8 cellular contexts compared by ENCODE assay signal in the genomic region with DNA sequence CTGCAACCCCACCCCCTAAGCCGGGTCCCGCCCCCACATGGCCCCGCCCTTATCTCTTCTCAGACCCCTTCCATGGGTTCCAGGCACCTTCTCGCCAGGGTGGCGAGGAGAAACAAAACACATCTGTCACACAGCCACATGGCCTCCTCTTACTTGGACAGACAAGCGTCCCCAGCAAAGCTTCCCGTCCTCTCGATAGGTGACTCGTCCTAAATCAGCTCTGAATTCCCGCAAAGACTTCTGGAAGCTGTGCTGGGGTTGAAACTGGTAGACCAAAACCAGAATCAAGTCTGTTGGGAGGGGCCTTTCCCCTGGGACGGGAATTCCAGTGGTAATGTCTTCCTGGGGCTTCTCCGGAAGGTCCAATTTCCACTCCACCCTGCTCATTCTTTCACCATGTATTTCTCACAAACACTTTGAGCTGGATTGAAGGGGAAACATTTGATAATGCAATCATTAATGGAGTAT. TPM values are rescaled to one million over a fixed set of nuclear protein-coding genes. Genes with fewer than 3 reads are reported as not detected.
A peak's percentile ranks its signal among the peaks of the same experiment; 100 is the strongest.
DNase-seq lines count a peak whose midpoint lies in the region; ATAC-seq, FAIRE-seq and TF ChIP-seq lines count a peak whose summit lies in the region.

No MANE protein-coding gene starts in this region.

- H3K36me3 ChIP-seq in GM12878 (ENCODE audit: control insufficient read depth in 2 of 2, insufficient read depth in 2 of 2, low read length in 1 of 2) (no peaks in the 10 kb centered on the region), right lobe of liver (no peaks in the 10 kb centered on the region), thyroid gland (no peaks in the 10 kb centered on the region)

- H3K9ac ChIP-seq in GM12878 (ENCODE audit: control insufficient read depth, insufficient read depth, low read length), result no peak overlapping the region

- intact Hi-C loops in GM12878 (cut with micrococcal nuclease; ENCODE audit: unreplicated experiment) (loop anchor here (10.0 kb wide), 1 partner anchor 401 kb away; no protein-coding TSS in a partner anchor), right lobe of liver (cut with DNase I) (no loop called here), thyroid gland (cut with DNase I) (no loop called here)

- no peak for TF ChIP-seq RAD21 in GM12878 (IDR thresholded peaks at IDR 0.05; ENCODE audit: insufficient read depth, low read depth, low read length)

- FAIRE-seq in GM12878 (lab: Jason Lieb, UNC), result no peak

- H3K27me3 ChIP-seq in HL-60 (ENCODE audit: insufficient read depth, poor library complexity, severe bottlenecking), result no peaks in the 10 kb centered on the region
- no peaks in the 10 kb centered on the region for H3K27me3 ChIP-seq in GM12878 (replicated peaks in 1 of 2; ENCODE audit: control insufficient read depth in 2 of 2, insufficient read depth in 2 of 2, low read length in 1 of 2)
- H3K27me3 ChIP-seq in right lobe of liver, result no peaks in the 10 kb centered on the region
- no peaks in the 10 kb centered on the region for H3K27me3 ChIP-seq in thyroid gland

- H3K4me1 ChIP-seq in GM12878 (ENCODE audit: control insufficient read depth, insufficient read depth, low read length) (peaks cover 25% of the 10 kb centered on the region), right lobe of liver (peaks cover 0 to 25% (median 2%) of the 10 kb centered on the region in 4 donors), thyroid gland (peaks cover 61 to 65% of the 10 kb centered on the region in 2 donors)

- peak overlapping the region; percentile 69 for H2AFZ ChIP-seq in GM12878 (ENCODE audit: control insufficient read depth, low read depth, low read length)

- H3K4me2 ChIP-seq in GM12878 (ENCODE audit: control insufficient read depth, insufficient read depth), result peak overlapping the region; percentile 33; the same call in 1 of the 2 replicates

- no peak for TF ChIP-seq POLR2A in GM12878 (IDR thresholded peaks at IDR 0.05; ENCODE audit: low read depth, low read length)
- TF ChIP-seq POLR2A in right lobe of liver (IDR thresholded peaks at IDR 0.05), result no peak
- TF ChIP-seq POLR2A in thyroid gland (IDR thresholded peaks at IDR 0.05), result no peak

- no peaks in the 10 kb centered on the region for H4K20me1 ChIP-seq in GM12878 (ENCODE audit: control insufficient read depth, insufficient read depth)

- H3K27ac ChIP-seq in HL-60 (replicated peaks) (no peak overlapping the region), GM12878 (ENCODE audit: control insufficient read depth, insufficient read depth) (no peak overlapping the region), right lobe of liver (peak overlapping the region; percentile 34 to 85 (median 79)), thyroid gland (peak overlapping the region; percentile 95 to 99 (median 99))

- CTCF ChIA-PET in GM12878 (lab: Yijun Ruan, JAX), result no interaction called here

- 36% methylated on average over 9 of the region's 12 CpGs for WGBS in GM12878 (ENCODE audit: insufficient coverage, insufficient replicate concordance, low lambda C conversion rate, missing lambda C conversion rate)
- WGBS in right lobe of liver (ENCODE audit: insufficient coverage, low coverage, low lambda C conversion rate, missing lambda C conversion rate), result 10% methylated on average over 2 of the region's 12 CpGs
- 1 to 2% methylated on average over 7 to 10 of the region's 12 CpGs for WGBS in thyroid gland, 2 donors

- POLR2A ChIA-PET in GM12878 (lab: Charles Lee), result no interaction called here

- ATAC-seq in GM12878 (no peak), right lobe of liver (peak; percentile 23 to 46 (median 36)), GM21367 (IDR thresholded peaks at IDR 0.05; ENCODE audit: unreplicated experiment) (no peak), HG02571 (IDR thresholded peaks at IDR 0.05; ENCODE audit: unreplicated experiment) (no peak)

- BruUV-seq in GM12878 (replicated peaks; lab: Mats Ljungman, UMichigan), result no TSS peak

- peaks cover 15% of the 10 kb centered on the region for H3K79me2 ChIP-seq in GM12878 (ENCODE audit: control insufficient read depth, insufficient read depth, low read length)

- in situ Hi-C loops in GM12878 (cut with MboI), result no loop called here

- H3K9me3 ChIP-seq in GM12878 (replicated peaks; ENCODE audit: control insufficient read depth, insufficient read depth, low read length) (no peaks in the 10 kb centered on the region), right lobe of liver (no peaks in the 10 kb centered on the region), thyroid gland (no peaks in the 10 kb centered on the region)

- H3K4me3 ChIP-seq in HL-60 (replicated peaks; ENCODE audit: insufficient read depth, low read length) (peak overlapping the region; percentile 85), GM12878 (no peak overlapping the region), right lobe of liver (peak overlapping the region; percentile 80 to 81 (median 80)), thyroid gland (replicated peaks in 1 of 3) (peak overlapping the region in 1 of 3 donors; percentile 93)

- SMC1A ChIA-PET in GM12878 (lab: Charles Lee; ENCODE audit: uncharacterized antibody, unreplicated experiment), result no interaction called here

- RAD21 ChIA-PET in GM12878 (lab: Charles Lee; ENCODE audit: unreplicated experiment), result no interaction called here

- DNase-seq in AG08395 (ENCODE audit: low spot score) (peak; percentile 59), HL-60 (ENCODE audit: low read depth in 1 of 2, low spot score in 1 of 2) (no peak), GM12878 (ENCODE audit: low read depth, low spot score) (no peak), right lobe of liver (no peak), thyroid gland (no peak), cerebellum (ENCODE audit: low spot score) (no peak)

- no peak for TF ChIP-seq EP300 in GM12878 (IDR thresholded peaks at IDR 0.05; ENCODE audit: borderline replicate concordance in 1 of 2, control insufficient read depth in 1 of 2, low read depth in 2 of 2, low read length in 2 of 2)

- TF ChIP-seq CTCF in HL-60 (IDR thresholded peaks at IDR 0.05; ENCODE audit: insufficient read depth, low read length), result no peak
- TF ChIP-seq CTCF in GM12878 (IDR thresholded peaks at IDR 0.05 in 2 of 3, conservative IDR thresholded peaks at IDR 0.05 in 1 of 3; ENCODE audit: control insufficient read depth in 2 of 3, extremely low read depth in 1 of 3, insufficient read depth in 1 of 3, low read depth in 3 of 3, low read length in 3 of 3), result no peak
- no peak for TF ChIP-seq CTCF in right lobe of liver (IDR thresholded peaks at IDR 0.05)
- TF ChIP-seq CTCF in thyroid gland (IDR thresholded peaks at IDR 0.05), result no peak

TF ChIP-seq in GM12878, 131 proteins besides CTCF, POLR2A, EP300 and RAD21:
- TF ChIP-seq EGR1 (IDR thresholded peaks at IDR 0.05; ENCODE audit: borderline replicate concordance in 1 of 2, low read depth in 2 of 2, low read length in 2 of 2) (peak in 1 of 2 experiments; percentile 62; a peak in 1 of 3 replicates), FOS (IDR thresholded peaks at IDR 0.05; ENCODE audit: borderline replicate concordance, extremely low read depth, insufficient read length) (no peak), STAT3 (IDR thresholded peaks at IDR 0.05; ENCODE audit: low read depth, low read length) (no peak)

RNA-seq across cellular contexts. Expression of a gene that starts 0.4 kb away (rescaled TPM):
- 5.9 and 6.6 TPM in 2 replicates for total RNA-seq in GM12878 (2013; cell fraction: nucleolus; rRNA removed)
- 34.5 and 46.3 TPM in 2 replicates for total RNA-seq in GM12878 (2014; rRNA removed)
- total RNA-seq in GM12878 (2014; rRNA removed; fragmentation: Illumina TruSeq; extraction: Trizol), result 56.8 and 61.5 TPM in 2 replicates
- 41.9 and 43.4 TPM in 2 replicates for total RNA-seq in GM12878 (2021)
- 14.5 TPM for polyA plus RNA-seq in GM12878 (2011; ENCODE audit: low read depth)
- polyA plus RNA-seq in GM12878 (2011; rRNA removed), result 16.3 and 26.1 TPM in 2 replicates
- 6.6 and 8.1 TPM in 2 replicates for polyA plus RNA-seq in GM12878 (2011; cell fraction: cytosol; rRNA removed)
- polyA plus RNA-seq in GM12878 (2011; cell fraction: nucleus; rRNA removed), result 4.0 and 4.6 TPM in 2 replicates
- 18.2 and 20.3 TPM in 2 replicates for polyA plus RNA-seq in GM12878 (2012)
- polyA plus RNA-seq in GM12878 (2014; fragmentation: Illumina TruSeq; extraction: Trizol), result 53.8 and 54.9 TPM in 2 replicates
- 10 to 100 TPM; 27.2 to 48.4 TPM for polyA plus RNA-seq in GM12878 (2014; fragmentation: Nextera tagmentation; extraction: Ambion mirVana)
- 23.8 and 27.6 TPM in 2 replicates for polyA plus RNA-seq in GM12878 (2014; rRNA removed)
- 10 to 100 TPM; 77.5 to 82.5 TPM for polyA plus RNA-seq in GM12878 (2016; fragmentation: Nextera tagmentation; extraction: Ambion mirVana)
- polyA minus RNA-seq in GM12878 (2011; rRNA and poly(A)+ RNA removed), result 4.7 and 6.1 TPM in 2 replicates
- polyA minus RNA-seq in GM12878 (2011; cell fraction: cytosol; rRNA and poly(A)+ RNA removed), result 4.7 and 6.7 TPM in 2 replicates
- 2.2 and 3.0 TPM in 2 replicates for polyA minus RNA-seq in GM12878 (2011; cell fraction: nucleus; rRNA and poly(A)+ RNA removed)
- 10 to 100 TPM; 12.0 to 26.4 (median 20.3) TPM for total RNA-seq in right lobe of liver
- 100 to 1,000 TPM; 106 to 231 (median 156) TPM for total RNA-seq in thyroid gland
- 15.1 TPM for total RNA-seq in cerebellum

Comparison
In these comparisons a context has a peak if more than half of its experiments do, and no peak if none do; other contexts are left out.
1. H3K27ac ChIP-seq: peak in right lobe of liver (3 of 3) and thyroid gland (3 of 3); none in HL-60 (single experiment) and GM12878 (single experiment).
2. ATAC-seq: peak in right lobe of liver (4 of 4); none in GM12878 (single experiment), GM21367 (single experiment) and HG02571 (single experiment).